ENCODE assay signal across 1 cellular context in the genomic region with DNA sequence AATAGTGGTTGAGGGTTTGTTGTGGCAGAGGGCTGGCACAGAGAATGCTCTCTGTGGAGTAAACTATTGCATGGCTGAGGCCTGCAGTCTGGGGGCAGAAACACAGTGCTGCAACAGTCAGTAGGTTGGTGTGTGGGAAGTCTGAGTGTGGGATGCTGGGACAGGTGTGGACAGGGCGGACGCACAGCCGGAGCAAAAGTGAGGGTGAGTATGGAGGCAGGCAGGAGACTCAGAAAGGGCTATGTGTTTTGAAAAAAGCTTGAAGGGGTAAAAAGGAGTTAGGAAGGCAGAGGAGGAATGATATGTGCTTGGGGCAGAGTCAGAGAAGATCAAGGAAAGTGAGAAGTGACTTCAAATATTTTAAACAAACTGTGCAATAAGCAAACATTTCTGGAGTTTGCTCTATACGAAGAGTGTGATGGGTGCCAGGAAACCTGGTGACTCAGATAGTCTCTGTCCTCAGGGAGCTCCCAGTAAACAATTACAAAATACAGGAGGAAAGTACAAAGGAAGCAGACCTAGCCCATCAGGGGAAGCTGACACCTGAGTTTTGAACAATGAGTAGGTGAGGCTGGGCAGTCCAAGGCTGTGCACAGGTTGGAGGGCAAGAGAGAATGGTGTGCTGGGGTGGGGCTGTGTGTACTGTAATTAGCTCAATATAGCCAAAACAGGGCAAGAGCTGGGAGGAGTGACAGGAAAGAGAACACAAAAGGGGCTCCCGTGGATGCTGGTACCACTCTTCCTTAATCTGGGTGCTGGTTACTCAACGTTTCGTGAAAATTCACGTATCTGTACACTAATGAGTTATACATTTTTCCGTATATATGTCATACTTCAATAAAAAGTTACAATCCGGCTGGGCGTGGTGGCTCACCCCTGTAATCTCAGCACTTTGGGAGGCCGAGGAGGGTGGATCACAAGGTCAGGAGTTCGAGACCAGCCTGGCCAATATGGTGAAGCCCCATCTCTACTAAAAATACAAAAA.
TF ChIP-seq lines count a peak whose summit lies in the region.

No MANE protein-coding gene starts in this region.

TF ChIP-seq in SK-N-SH, 30 proteins besides CTCF, POLR2A, EP300 and RAD21:
- TF ChIP-seq FOXM1 (IDR thresholded peaks at IDR 0.05; ENCODE audit: low read depth) = no peak
- TF ChIP-seq JUND (IDR thresholded peaks at IDR 0.05) = no peak
- no peak for TF ChIP-seq SIN3A (IDR thresholded peaks at IDR 0.05; ENCODE audit: borderline replicate concordance, low read depth, low read length)
- TF ChIP-seq, protein P1, sequence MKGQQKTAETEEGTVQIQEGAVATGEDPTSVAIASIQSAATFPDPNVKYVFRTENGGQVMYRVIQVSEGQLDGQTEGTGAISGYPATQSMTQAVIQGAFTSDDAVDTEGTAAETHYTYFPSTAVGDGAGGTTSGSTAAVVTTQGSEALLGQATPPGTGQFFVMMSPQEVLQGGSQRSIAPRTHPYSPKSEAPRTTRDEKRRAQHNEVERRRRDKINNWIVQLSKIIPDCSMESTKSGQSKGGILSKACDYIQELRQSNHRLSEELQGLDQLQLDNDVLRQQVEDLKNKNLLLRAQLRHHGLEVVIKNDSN (IDR thresholded peaks at IDR 0.05; ENCODE audit: borderline replicate concordance, low read depth) = no peak
- TF ChIP-seq, protein P2, sequence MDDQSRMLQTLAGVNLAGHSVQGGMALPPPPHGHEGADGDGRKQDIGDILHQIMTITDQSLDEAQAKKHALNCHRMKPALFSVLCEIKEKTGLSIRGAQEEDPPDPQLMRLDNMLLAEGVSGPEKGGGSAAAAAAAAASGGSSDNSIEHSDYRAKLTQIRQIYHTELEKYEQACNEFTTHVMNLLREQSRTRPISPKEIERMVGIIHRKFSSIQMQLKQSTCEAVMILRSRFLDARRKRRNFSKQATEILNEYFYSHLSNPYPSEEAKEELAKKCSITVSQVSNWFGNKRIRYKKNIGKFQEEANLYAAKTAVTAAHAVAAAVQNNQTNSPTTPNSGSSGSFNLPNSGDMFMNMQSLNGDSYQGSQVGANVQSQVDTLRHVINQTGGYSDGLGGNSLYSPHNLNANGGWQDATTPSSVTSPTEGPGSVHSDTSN (IDR thresholded peaks at IDR 0.05) = no peak
- TF ChIP-seq, protein P3, sequence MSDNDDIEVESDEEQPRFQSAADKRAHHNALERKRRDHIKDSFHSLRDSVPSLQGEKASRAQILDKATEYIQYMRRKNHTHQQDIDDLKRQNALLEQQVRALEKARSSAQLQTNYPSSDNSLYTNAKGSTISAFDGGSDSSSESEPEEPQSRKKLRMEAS (IDR thresholded peaks at IDR 0.05; ENCODE audit: low read depth) = no peak
- TF ChIP-seq TEAD4 (IDR thresholded peaks at IDR 0.05; ENCODE audit: borderline replicate concordance, insufficient read depth) = no peak
- TF ChIP-seq FOXJ3 (CRISPR knock-in tag; IDR thresholded peaks at IDR 0.05) = no peak
- TF ChIP-seq CHD2 (IDR thresholded peaks at IDR 0.05; ENCODE audit: low read length, partially characterized antibody) = no peak
- no peak for TF ChIP-seq RFX5 (IDR thresholded peaks at IDR 0.05; ENCODE audit: low read length)
- TF ChIP-seq GATA2 (CRISPR knock-in tag; IDR thresholded peaks at IDR 0.05) = no peak
- no peak for TF ChIP-seq FOSL2 (IDR thresholded peaks at IDR 0.05; ENCODE audit: borderline replicate concordance, low read depth)
- TF ChIP-seq, protein P4, sequence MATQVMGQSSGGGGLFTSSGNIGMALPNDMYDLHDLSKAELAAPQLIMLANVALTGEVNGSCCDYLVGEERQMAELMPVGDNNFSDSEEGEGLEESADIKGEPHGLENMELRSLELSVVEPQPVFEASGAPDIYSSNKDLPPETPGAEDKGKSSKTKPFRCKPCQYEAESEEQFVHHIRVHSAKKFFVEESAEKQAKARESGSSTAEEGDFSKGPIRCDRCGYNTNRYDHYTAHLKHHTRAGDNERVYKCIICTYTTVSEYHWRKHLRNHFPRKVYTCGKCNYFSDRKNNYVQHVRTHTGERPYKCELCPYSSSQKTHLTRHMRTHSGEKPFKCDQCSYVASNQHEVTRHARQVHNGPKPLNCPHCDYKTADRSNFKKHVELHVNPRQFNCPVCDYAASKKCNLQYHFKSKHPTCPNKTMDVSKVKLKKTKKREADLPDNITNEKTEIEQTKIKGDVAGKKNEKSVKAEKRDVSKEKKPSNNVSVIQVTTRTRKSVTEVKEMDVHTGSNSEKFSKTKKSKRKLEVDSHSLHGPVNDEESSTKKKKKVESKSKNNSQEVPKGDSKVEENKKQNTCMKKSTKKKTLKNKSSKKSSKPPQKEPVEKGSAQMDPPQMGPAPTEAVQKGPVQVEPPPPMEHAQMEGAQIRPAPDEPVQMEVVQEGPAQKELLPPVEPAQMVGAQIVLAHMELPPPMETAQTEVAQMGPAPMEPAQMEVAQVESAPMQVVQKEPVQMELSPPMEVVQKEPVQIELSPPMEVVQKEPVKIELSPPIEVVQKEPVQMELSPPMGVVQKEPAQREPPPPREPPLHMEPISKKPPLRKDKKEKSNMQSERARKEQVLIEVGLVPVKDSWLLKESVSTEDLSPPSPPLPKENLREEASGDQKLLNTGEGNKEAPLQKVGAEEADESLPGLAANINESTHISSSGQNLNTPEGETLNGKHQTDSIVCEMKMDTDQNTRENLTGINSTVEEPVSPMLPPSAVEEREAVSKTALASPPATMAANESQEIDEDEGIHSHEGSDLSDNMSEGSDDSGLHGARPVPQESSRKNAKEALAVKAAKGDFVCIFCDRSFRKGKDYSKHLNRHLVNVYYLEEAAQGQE (IDR thresholded peaks at IDR 0.05; ENCODE audit: low read depth, low read length) = no peak
- no peak for TF ChIP-seq SMC3 (IDR thresholded peaks at IDR 0.05; ENCODE audit: low read depth, low read length)
- no peak for TF ChIP-seq YY1 (IDR thresholded peaks at IDR 0.05; ENCODE audit: low read depth)
- no peak for TF ChIP-seq MEF2A (IDR thresholded peaks at IDR 0.05; ENCODE audit: borderline replicate concordance, low read depth)
- TF ChIP-seq TCF12 (IDR thresholded peaks at IDR 0.05) = no peak
- no peak for TF ChIP-seq RXRA (IDR thresholded peaks at IDR 0.05; ENCODE audit: borderline replicate concordance, low read depth)
